ENCODE assay signal across 28 cellular contexts in the genomic region with DNA sequence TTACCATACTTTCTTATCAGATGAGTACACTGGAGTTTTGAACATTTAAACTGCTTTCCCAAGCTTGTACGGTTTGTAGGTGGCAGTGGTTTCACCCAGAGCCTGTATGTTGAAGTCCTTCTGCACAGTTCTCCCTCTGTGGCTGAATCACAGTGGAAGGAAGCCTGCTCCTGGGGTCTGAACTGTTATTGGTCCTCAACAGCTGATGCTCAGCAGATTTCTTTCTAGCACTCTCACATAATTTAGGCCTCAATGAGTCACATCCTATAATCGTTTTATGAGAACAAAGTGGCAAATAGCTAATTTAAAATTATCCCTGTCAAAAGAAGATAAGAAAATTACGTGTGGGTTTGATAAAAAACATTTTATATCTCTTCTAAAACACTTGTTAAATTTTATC.
DNase-seq lines count a peak whose midpoint lies in the region; TF ChIP-seq lines count a peak whose summit lies in the region.
"Had no signal": no experiment of that assay in that cellular context is flagged by ENCODE, and none has a peak within 500 bp of the region (broad histone marks: within the 10 kb centered on the region; RNA-seq: fewer than 3 reads in every experiment).

No MANE protein-coding gene starts in this region.

- H3K4me3 Mint-ChIP-seq in activated T-cell treated with anti-CD3 and anti-CD28 coated beads, Interleukin-2, amount 50 U/mL, for 24 hours: no peak overlapping the region
- H3K4me3 Mint-ChIP-seq: CD4-positive, alpha-beta memory T cell had no signal

- H3K9me3 ChIP-seq in vagina: no peaks in the 10 kb centered on the region
- H3K9me3 ChIP-seq: HAP-1, SJSA1 had no signal

- H3K4me3 ChIP-seq in Jurkat, Clone E6-1 (ENCODE audit: low read length): no peak overlapping the region
- H3K4me3 ChIP-seq in vagina: no peak overlapping the region
- H3K4me3 ChIP-seq: GM12878, HAP-1, SJSA1 had no signal

- H3K27ac ChIP-seq in vagina: no peak overlapping the region
- H3K27ac ChIP-seq: 22Rv1, SJSA1 had no signal

- no peaks in the 10 kb centered on the region for H3K4me1 Mint-ChIP-seq in activated T-cell treated with anti-CD3 and anti-CD28 coated beads, Interleukin-2, amount 50 U/mL, for 24 hours (ENCODE audit: low read depth)
- H3K4me1 Mint-ChIP-seq: CD4-positive, alpha-beta memory T cell had no signal

- no peaks in the 10 kb centered on the region for H3K27me3 Mint-ChIP-seq in activated T-cell treated with anti-CD3 and anti-CD28 coated beads, Interleukin-2, amount 50 U/mL, for 24 hours
- H3K27me3 Mint-ChIP-seq: CD4-positive, alpha-beta memory T cell had no signal

- H3K27me3 ChIP-seq in vagina: no peaks in the 10 kb centered on the region
- H3K27me3 ChIP-seq: SJSA1 had no signal

- no peak for TF ChIP-seq POLR2A in vagina (IDR thresholded peaks at IDR 0.05)

- H3K9me3 Mint-ChIP-seq in activated T-cell treated with anti-CD3 and anti-CD28 coated beads, Interleukin-2, amount 50 U/mL, for 24 hours: no peaks in the 10 kb centered on the region
- H3K9me3 Mint-ChIP-seq: CD4-positive, alpha-beta memory T cell had no signal

- no peak overlapping the region for H3K27ac Mint-ChIP-seq in activated T-cell treated with anti-CD3 and anti-CD28 coated beads, Interleukin-2, amount 50 U/mL, for 24 hours
- H3K27ac Mint-ChIP-seq: CD4-positive, alpha-beta memory T cell had no signal

- no peak for TF ChIP-seq CTCF in vagina (IDR thresholded peaks at IDR 0.05)

- H3K36me3 ChIP-seq in vagina: no peaks in the 10 kb centered on the region
- H3K36me3 ChIP-seq: HAP-1, SJSA1 had no signal

- intact Hi-C loops in vagina (cut with DNase I): no loop called here

- no peaks in the 10 kb centered on the region for H3K4me1 ChIP-seq in vagina
- H3K4me1 ChIP-seq: HAP-1, SJSA1 had no signal

- DNase-seq in A172 (ENCODE audit: low spot score) (peak; percentile 63), dermis blood vessel endothelial cell (peak; percentile 19), myocyte (ENCODE audit: low read depth) (peak; percentile 56), vagina (ENCODE audit: extremely low spot score in 2 of 2) (no peak), AG08396 (ENCODE audit: low spot score) (no peak)
- peak; percentile 48 for DNase-seq in Jurkat, Clone E6-1 (ENCODE audit: low read depth, low spot score)
- no peak for DNase-seq in activated T-cell treated with anti-CD3 and anti-CD28 coated beads, Interleukin-2, amount 50 U/mL, for 24 hours
- DNase-seq in activated naive CD4-positive, alpha-beta T cell (lab: John Stamatoyannopoulos, UW): no peak
- DNase-seq: C1 segment of cervical spinal cord; CD4-positive, alpha-beta memory T cell; COR-L47; DMS53; GOT3; KBM-7; NCI-H1092; NCI-H1436; NCI-H187; NCI-H2081 treated with DMSO at 0.1 percent for 48 hours; NCI-H2171; NCI-H226; NCI-H510A; NCI-H69; Right ventricle myocardium superior; RPMI8226 had no signal

- H3K36me3 Mint-ChIP-seq in activated T-cell treated with anti-CD3 and anti-CD28 coated beads, Interleukin-2, amount 50 U/mL, for 24 hours (ENCODE audit: low read depth): no peaks in the 10 kb centered on the region
- H3K36me3 Mint-ChIP-seq: CD4-positive, alpha-beta memory T cell had no signal

Comparison
In these comparisons a context has a peak if more than half of its experiments do, and no peak if none do; other contexts are left out.
1. DNase-seq: peak in A172 (single experiment), Jurkat, Clone E6-1 (single experiment), dermis blood vessel endothelial cell (single experiment) and myocyte (single experiment); none in activated T-cell treated with anti-CD3 and anti-CD28 coated beads, Interleukin-2, amount 50 U/mL, for 24 hours (single experiment), activated naive CD4-positive, alpha-beta T cell (0 of 4), vagina (0 of 2) and AG08396 (single experiment).